23 cellular contexts compared by ENCODE assay signal in genomic region chr4:16995451-16995850, GRCh38.
DNase-seq lines count a peak whose midpoint lies in the region; ATAC-seq, FAIRE-seq and TF ChIP-seq lines count a peak whose summit lies in the region.
"Had no signal": no experiment of that assay in that cellular context is flagged by ENCODE, and none has a peak within 500 bp of the region (broad histone marks: within the 10 kb centered on the region; RNA-seq: fewer than 3 reads in every experiment).

No MANE protein-coding gene starts in this region.

- no peaks in the 10 kb centered on the region for H3K9me2 ChIP-seq in GM23338 (ENCODE audit: insufficient read depth)

- DNase-seq in AG08395 (ENCODE audit: low spot score) (peak; percentile 11), GM23338 (ENCODE audit: low spot score) (peak; percentile 86), iPS-NIHi7 (ENCODE audit: extremely low spot score) (peak; percentile 48), RCC 7860 (ENCODE audit: low spot score) (no peak), pancreas (no peak)
- DNase-seq in stimulated activated CD4-positive, alpha-beta T cell treated with anti-CD3 and anti-CD28 coated beads, Interleukin-2, amount 100 ng/mL, for 24 hours, result no peak
- DNase-seq: Calu3; CD4-positive, alpha-beta T cell; HFFc6; NCI-H1092 treated with DMSO at 0.1 percent for 48 hours; NCI-H187; NCI-H446; NCI-H774; Peyer's patch; SJCRH30 had no signal

- no peak for TF ChIP-seq CTCF in GM23338 (conservative IDR thresholded peaks at IDR 0.05; ENCODE audit: low read depth in 2 of 2)
- no peak for TF ChIP-seq CTCF in pancreas (IDR thresholded peaks at IDR 0.05)

- H3F3A ChIP-seq in GM23338 (replicated peaks; ENCODE audit: low read depth), result 0 out of 2 replicates have a peak, but pooled peaks cover 4% of the 10 kb centered on the region

- no peak overlapping the region for H2AFZ ChIP-seq in GM23338

- ATAC-seq in GM23338 (peak; percentile 89), pancreas (no peak)
- ATAC-seq: A549 had no signal

- H3K4me3 ChIP-seq in GM23338 (no peak overlapping the region), pancreas (no peak overlapping the region)
- H3K4me3 ChIP-seq: A549, Peyer's patch, SJCRH30 had no signal

- 19 to 21% methylated on average over 1 of the region's 1 CpG for WGBS in pancreas, 2 donors

- H3K4me2 ChIP-seq in GM23338, result peak overlapping the region; percentile 18
- H3K4me2 ChIP-seq: A549, KMS-11 had no signal

- H3K4me1 ChIP-seq in GM23338 (ENCODE audit: insufficient read depth) (peaks cover 39% of the 10 kb centered on the region), pancreas (no peaks in the 10 kb centered on the region)
- H3K4me1 ChIP-seq: A549, Peyer's patch, SJCRH30 had no signal

- H3K9me3 ChIP-seq in pancreas, result no peaks in the 10 kb centered on the region
- H3K9me3 ChIP-seq: A549, Peyer's patch, SJCRH30 had no signal

- peaks cover 42% of the 10 kb centered on the region for H3K4me1 Mint-ChIP-seq in GM23338
- H3K4me1 Mint-ChIP-seq: B cell had no signal

- no peaks in the 10 kb centered on the region for H4K20me1 ChIP-seq in GM23338 (replicated peaks; ENCODE audit: insufficient read depth)

- H3K36me3 ChIP-seq in GM23338 (ENCODE audit: insufficient read depth), result no peaks in the 10 kb centered on the region; the same call in 1 of the 2 replicates
- no peaks in the 10 kb centered on the region for H3K36me3 ChIP-seq in pancreas
- H3K36me3 ChIP-seq: Peyer's patch, SJCRH30 had no signal

- H3K27me3 ChIP-seq in GM23338 (ENCODE audit: insufficient read depth), result no peaks in the 10 kb centered on the region
- H3K27me3 ChIP-seq in pancreas, result no peaks in the 10 kb centered on the region
- H3K27me3 ChIP-seq: Peyer's patch, SJCRH30 had no signal

- H3K27me3 Mint-ChIP-seq in GM23338 (ENCODE audit: insufficient read depth, low read depth, poor library complexity), result peaks cover 6% of the 10 kb centered on the region
- H3K27me3 Mint-ChIP-seq: B cell; CD4-positive, alpha-beta T cell had no signal

- peaks cover 31% of the 10 kb centered on the region for H3K36me3 Mint-ChIP-seq in GM23338 (ENCODE audit: low read depth)

- intact Hi-C loops in pancreas (cut with DNase I), result no loop called here

- no peaks in the 10 kb centered on the region for H3K79me2 ChIP-seq in GM23338 (replicated peaks; ENCODE audit: insufficient read depth)

- no peak overlapping the region for H3K27ac Mint-ChIP-seq in GM23338
- H3K27ac Mint-ChIP-seq: B cell; CD4-positive, alpha-beta T cell; HFFc6 had no signal

- peaks cover 29% of the 10 kb centered on the region for H3K9me3 Mint-ChIP-seq in GM23338
- H3K9me3 Mint-ChIP-seq: CD4-positive, alpha-beta T cell; HFFc6 had no signal

- H3K27ac ChIP-seq in GM23338 (ENCODE audit: low read depth) (no peak overlapping the region), pancreas (no peak overlapping the region)
- H3K27ac ChIP-seq: A549, KMS-11, Peyer's patch, SJCRH30 had no signal

- peak; percentile 29 for FAIRE-seq in endometrium (lab: Jason Lieb, UNC)
- no peak for FAIRE-seq in RCC 7860 (lab: Jason Lieb, UNC)
- no peak for FAIRE-seq in pancreas (lab: Jason Lieb, UNC)
- FAIRE-seq: A549, G401.6, GM12892, GM19239, HTR-8/SVneo had no signal

- no peak overlapping the region for H3K4me3 Mint-ChIP-seq in GM23338
- H3K4me3 Mint-ChIP-seq: B cell; CD4-positive, alpha-beta T cell; HFFc6 had no signal

TF ChIP-seq in GM23338, 12 proteins besides CTCF, POLR2A, EP300 and RAD21:
- TF ChIP-seq REST (IDR thresholded peaks at IDR 0.05; ENCODE audit: unreplicated experiment) (no peak), NANOG (IDR thresholded peaks at IDR 0.05; ENCODE audit: borderline replicate concordance) (peak; percentile 88; the same call in 1 of the 2 replicates), ZNF114 (CRISPR knock-in tag; IDR thresholded peaks at IDR 0.05) (no peak), ZNF331 (CRISPR knock-in tag; IDR thresholded peaks at IDR 0.05; ENCODE audit: low read depth) (no peak), POLR2AphosphoS5 (IDR thresholded peaks at IDR 0.05; ENCODE audit: low read depth) (no peak), CREB1 (CRISPR knock-in tag; IDR thresholded peaks at IDR 0.05; ENCODE audit: low read depth) (no peak), ZNF462 (CRISPR knock-in tag; IDR thresholded peaks at IDR 0.05) (peak; percentile 83), EZH2phosphoT487 (IDR thresholded peaks at IDR 0.05; ENCODE audit: unreplicated experiment) (no peak), JUNB (IDR thresholded peaks at IDR 0.05; ENCODE audit: unreplicated experiment) (no peak)

Comparison
In these comparisons a context has a peak if more than half of its experiments do, and no peak if none do; other contexts are left out.
1. DNase-seq: peak in AG08395 (single experiment), GM23338 (single experiment) and iPS-NIHi7 (single experiment); none in stimulated activated CD4-positive, alpha-beta T cell treated with anti-CD3 and anti-CD28 coated beads, Interleukin-2, amount 100 ng/mL, for 24 hours (0 of 2), RCC 7860 (single experiment) and pancreas (0 of 6).